Comparison of ENCODE assay signal across 28 cellular contexts in the genomic region with DNA sequence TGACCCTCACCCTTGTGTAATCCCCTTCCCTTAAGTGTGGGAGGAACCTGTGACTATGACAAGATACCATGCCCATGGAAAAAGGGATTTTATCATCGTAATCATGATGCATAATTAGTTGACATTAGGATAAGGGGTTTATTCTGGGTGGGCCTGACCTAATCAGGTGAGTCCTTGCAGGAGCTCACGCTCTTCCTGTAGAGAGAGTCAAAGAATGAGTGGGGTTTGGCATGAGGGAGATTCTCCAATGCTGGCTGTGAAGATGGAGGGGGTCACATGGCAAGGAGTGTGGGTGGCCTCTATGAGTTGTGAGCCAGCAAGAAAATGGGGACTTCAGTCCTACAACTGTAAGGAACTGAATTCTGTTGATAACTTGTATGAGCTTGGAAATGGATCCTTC.
"Had no signal": no experiment of that assay in that cellular context is flagged by ENCODE, and none has a peak within 500 bp of the region (broad histone marks: within the 10 kb centered on the region; RNA-seq: fewer than 3 reads in every experiment).

No MANE protein-coding gene starts in this region.

- H3K9me3 ChIP-seq: ovary, suprapubic skin, testis, transverse colon, upper lobe of right lung, uterus had no signal

- H3K4me1 ChIP-seq: neural progenitor cell, parathyroid adenoma, psoas muscle, spleen, suprapubic skin, testis, tibial artery, transverse colon, upper lobe of right lung, uterus had no signal

- H3K27ac ChIP-seq: neural progenitor cell, ovary, parathyroid adenoma, psoas muscle, skin epidermis, spleen, suprapubic skin, testis, tibial artery, transverse colon, upper lobe of right lung, uterus had no signal

- DNase-seq: natural killer cell; occipital lobe; ovary; posterior cingulate gyrus; psoas muscle; right cardiac atrium; spleen; stimulated activated CD4-positive, alpha-beta T cell treated with anti-CD3 and anti-CD28 coated beads, Interleukin-12 subunit alpha, Interleukin-12 subunit beta, amount 100 ng/mL, for 4 hours; stimulated activated CD4-positive, alpha-beta T cell treated with anti-CD3 and anti-CD28 coated beads, Interleukin-1b, Interleukin-23, amount 100 ng/mL, for 48 hours; stimulated activated CD4-positive, alpha-beta T cell treated with anti-CD3 and anti-CD28 coated beads, Interleukin-4, amount 100 ng/mL, for 1 hour; stimulated activated CD4-positive, alpha-beta T cell treated with anti-CD3 and anti-CD28 coated beads, Interleukin-4, amount 100 ng/mL, for 4 hours; stimulated activated CD8-positive, alpha-beta memory T cell treated with anti-CD3 and anti-CD28 coated beads, Interleukin-4, amount 100 ng/mL, for 48 hours; stimulated activated naive CD4-positive, alpha-beta T cell; stimulated activated naive CD8-positive, alpha-beta T cell treated with anti-CD3 and anti-CD28 coated beads, Interleukin-15, amount 100 ng/mL, for 72 hours; stimulated activated naive CD8-positive, alpha-beta T cell treated with anti-CD3 and anti-CD28 coated beads, Interleukin-15, Interleukin-2, amounts not matched to agents 100 U/mL and 50 U/mL, for 24 hours; substantia nigra; testis; tibial artery; transverse colon; upper lobe of right lung; uterus had no signal

- ATAC-seq: natural killer cell; psoas muscle; right cardiac atrium; sciatic nerve; stimulated activated memory B cell treated with anti-CD40 and anti-IgM and Interleukin-4, amounts not matched to agents 10 μg/mL and 1 μg/mL and 100 μg/mL, for 72 hours; stimulated activated naive CD8-positive, alpha-beta T cell treated with anti-CD3 and anti-CD28 coated beads, Interleukin-15, amount 100 ng/mL, for 72 hours; stimulated activated naive CD8-positive, alpha-beta T cell treated with anti-CD3 and anti-CD28 coated beads, Interleukin-15, Interleukin-2, amounts not matched to agents 100 U/mL and 50 U/mL, for 24 hours; upper lobe of right lung had no signal

- H3K36me3 ChIP-seq: neural progenitor cell, ovary, spleen, suprapubic skin, tibial artery, transverse colon, upper lobe of right lung, uterus had no signal

- H3K4me3 ChIP-seq: neural progenitor cell, ovary, psoas muscle, skin epidermis, smooth muscle cell, spleen, suprapubic skin, testis, tibial artery, transverse colon, upper lobe of right lung, uterus had no signal

- H3K4me2 ChIP-seq: neural progenitor cell, smooth muscle cell had no signal

- H3K9ac ChIP-seq: neural progenitor cell, parathyroid adenoma had no signal

- H3K27me3 ChIP-seq: neural progenitor cell, ovary, spleen, suprapubic skin, testis, tibial artery, transverse colon, upper lobe of right lung, uterus had no signal
